Comparison of ENCODE assay signal across 8 cellular contexts in genomic region chr2:47905454-47906260, GRCh38. TPM values are rescaled to one million over a fixed set of nuclear protein-coding genes. Genes with fewer than 3 reads are reported as not detected.
DNase-seq lines count a peak whose midpoint lies in the region; ATAC-seq, FAIRE-seq and TF ChIP-seq lines count a peak whose summit lies in the region.

No MANE protein-coding gene starts in this region.

- no peaks in the 10 kb centered on the region for H3K36me3 ChIP-seq in kidney (ENCODE audit: control insufficient read depth in 1 of 2, insufficient read depth in 2 of 2, low read length in 2 of 2)

- peak; percentile 6 for ATAC-seq in GM21825 (IDR thresholded peaks at IDR 0.05; ENCODE audit: unreplicated experiment)
- ATAC-seq in activated CD4-positive, CD25-positive, alpha-beta regulatory T cell treated with anti-CD3 and anti-CD28 coated beads, Interleukin-2, amount 50 U/mL, for 24 hours = peak; percentile 1 to 2

- no peak for TF ChIP-seq CTCF in kidney (IDR thresholded peaks at IDR 0.05; ENCODE audit: borderline replicate concordance, extremely low read depth, insufficient read depth)

- peak; percentile 75 for DNase-seq in Daoy (ENCODE audit: low read depth)
- DNase-seq in NCI-H1048 (lab: John Stamatoyannopoulos, UW) = peak; percentile 24
- peak; percentile 65 for DNase-seq in central memory CD4-positive, alpha-beta T cell
- DNase-seq in kidney = peak; percentile 90
- DNase-seq in stimulated activated CD4-positive, alpha-beta T cell treated with anti-CD3 and anti-CD28 coated beads, Interleukin-15, amount 100 ng/mL, for 1 hour (ENCODE audit: low read depth in 1 of 2, low spot score in 1 of 2) = peak; percentile 24 to 41
- DNase-seq in OCI-M2 (lab: John Stamatoyannopoulos, UW; ENCODE audit: unreplicated experiment) = no peak

- intact Hi-C loops in kidney (cut with DNase I) = loop anchor here (10.0 kb wide), 1 partner anchor 51 kb away; no protein-coding TSS in a partner anchor

- no peak for FAIRE-seq in kidney (lab: Jason Lieb, UNC)

- peak overlapping the region; percentile 72 to 85 for H3K4me3 ChIP-seq in kidney (ENCODE audit: low read length in 2 of 2)

- H3K9ac ChIP-seq in kidney (ENCODE audit: low read length in 2 of 2) = peak overlapping the region; percentile 87

- H3K4me1 ChIP-seq in kidney (ENCODE audit: control insufficient read depth in 1 of 2, insufficient read depth in 1 of 2, low read depth in 1 of 2, low read length in 2 of 2) = no peaks in the 10 kb centered on the region

- peak overlapping the region; percentile 97 to 99 for H3K27ac ChIP-seq in kidney (ENCODE audit: low read depth in 2 of 2, low read length in 2 of 2)

- no peaks in the 10 kb centered on the region for H3K9me3 ChIP-seq in kidney (ENCODE audit: control insufficient read depth in 1 of 2, low read length in 2 of 2)

RNA-seq across cellular contexts. Expression of gene FBXO11, which starts 0.6 kb away (rescaled TPM):
- total RNA-seq in Daoy (2014; rRNA removed; shearing (Covaris generic)) = 16.4 and 48.1 TPM in 2 replicates
- 68.7 TPM for total RNA-seq in kidney
- polyA plus RNA-seq in kidney (ENCODE audit: insufficient read depth, low read depth, low replicate concordance) = 21.9 TPM
